Comparison of ENCODE assay signal across 16 cellular contexts in the genomic region with DNA sequence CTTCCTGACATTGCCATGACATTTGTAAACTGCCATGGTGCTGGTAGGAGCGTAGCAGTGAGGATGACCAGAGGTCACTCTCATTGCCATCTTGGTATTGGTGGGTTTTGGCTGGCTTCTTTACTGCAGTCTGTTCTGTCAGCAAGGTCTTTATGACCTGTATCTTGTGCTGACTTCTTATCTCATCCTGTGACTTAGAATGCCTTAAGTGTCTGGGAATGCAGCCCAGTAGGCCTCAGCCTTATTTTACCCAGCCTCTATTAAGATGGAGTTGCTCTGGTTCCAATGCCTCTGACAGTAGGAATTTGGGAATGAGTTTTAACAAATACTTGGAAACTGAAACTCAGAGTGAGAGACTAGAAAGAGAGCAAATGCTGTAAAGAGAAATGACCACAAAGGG. TPM values are rescaled to one million over a fixed set of nuclear protein-coding genes. Genes with fewer than 3 reads are reported as not detected.
DNase-seq lines count a peak whose midpoint lies in the region; ATAC-seq, FAIRE-seq and TF ChIP-seq lines count a peak whose summit lies in the region.
"Had no signal": no experiment of that assay in that cellular context is flagged by ENCODE, and none has a peak within 500 bp of the region (broad histone marks: within the 10 kb centered on the region; RNA-seq: fewer than 3 reads in every experiment).

No MANE protein-coding gene starts in this region.

- FAIRE-seq in D721Med (lab: Jason Lieb, UNC) = no peak
- FAIRE-seq: A549 had no signal

- intact Hi-C loops in right cardiac atrium (cut with DNase I) = no loop called here

- H3K18ac ChIP-seq in trophoblast cell (ENCODE audit: low read length) = no peak overlapping the region

- no peak overlapping the region for H4K12ac ChIP-seq in trophoblast cell (ENCODE audit: low read depth, low read length)

- H3K4me1 ChIP-seq in ACC112 (ENCODE audit: control insufficient read depth, insufficient read depth, low read length, unreplicated experiment) = peaks cover 9% of the 10 kb centered on the region
- peaks cover 3% of the 10 kb centered on the region for H3K4me1 ChIP-seq in right cardiac atrium (ENCODE audit: control insufficient read depth, insufficient read depth, low read length)
- H3K4me1 ChIP-seq in trophoblast cell (ENCODE audit: control insufficient read depth in 1 of 2, insufficient read depth in 2 of 2, low read length in 2 of 2) = peaks cover 7 to 13% of the 10 kb centered on the region in 2 experiments
- H3K4me1 ChIP-seq: A549 had no signal

- H3K14ac ChIP-seq in trophoblast cell (ENCODE audit: low read length) = no peak overlapping the region

- H3K27ac ChIP-seq in ACC112 (ENCODE audit: low read depth, low read length) (no peak overlapping the region), right cardiac atrium (ENCODE audit: low read length) (peak overlapping the region; percentile 42), trophoblast cell (ENCODE audit: low read depth, low read length) (peak overlapping the region; percentile 90)
- H3K27ac ChIP-seq: A549, GM23248 had no signal

- H2AK5ac ChIP-seq in trophoblast cell (ENCODE audit: low read length) = no peak overlapping the region

- H3K9me3 ChIP-seq in right cardiac atrium (ENCODE audit: control insufficient read depth, low read length) = no peaks in the 10 kb centered on the region
- H3K9me3 ChIP-seq in trophoblast cell (ENCODE audit: insufficient read depth, low read depth, low read length) = peaks cover 2% of the 10 kb centered on the region
- H3K9me3 ChIP-seq: A549 had no signal

- H3K4me3 ChIP-seq in ACC112 (ENCODE audit: low read depth, low read length) (no peak overlapping the region; the same call in 1 of the 2 replicates), right cardiac atrium (ENCODE audit: low read length) (no peak overlapping the region), trophoblast cell (ENCODE audit: low read depth, low read length) (no peak overlapping the region)
- H3K4me3 ChIP-seq: A549, GM23248 had no signal

- peak overlapping the region; percentile 99 for H2BK12ac ChIP-seq in trophoblast cell (ENCODE audit: low read length)

- H3K79me1 ChIP-seq in trophoblast cell (ENCODE audit: low read length) = peaks cover 19% of the 10 kb centered on the region

- WGBS in right cardiac atrium = 61% methylated on average over 1 of the region's 1 CpG
- WGBS in trophoblast cell (ENCODE audit: extremely low coverage, insufficient coverage, insufficient read length) = no CpG with 5 or more reads among the region's 1 CpG

- TF ChIP-seq CTCF in D721Med (IDR thresholded peaks at IDR 0.05; ENCODE audit: insufficient read depth, missing control alignments) = no peak

- H3K36me3 ChIP-seq in ACC112 (ENCODE audit: insufficient read depth, low read length) = no peaks in the 10 kb centered on the region
- no peaks in the 10 kb centered on the region for H3K36me3 ChIP-seq in trophoblast cell (ENCODE audit: control insufficient read depth in 1 of 2, insufficient read depth in 2 of 2, low read length in 2 of 2)

- H4K91ac ChIP-seq in trophoblast cell (ENCODE audit: low read depth, low read length) = no peak overlapping the region

- no peak overlapping the region for H3K4ac ChIP-seq in trophoblast cell (ENCODE audit: low read depth, low read length)

- peak overlapping the region; percentile 74 for H2AFZ ChIP-seq in ACC112 (ENCODE audit: low read length, unreplicated experiment)
- H2AFZ ChIP-seq in trophoblast cell (ENCODE audit: insufficient read depth, low read length, poor library complexity) = no peak overlapping the region
- H2AFZ ChIP-seq: GM23248 had no signal

- ATAC-seq in right cardiac atrium (no peak), HG03045 (IDR thresholded peaks at IDR 0.05; ENCODE audit: unreplicated experiment) (no peak)
- ATAC-seq: A549, PC-3 had no signal

- H2BK120ac ChIP-seq in trophoblast cell (ENCODE audit: insufficient read depth, low read length, poor library complexity) = peak overlapping the region; percentile 97

- no peaks in the 10 kb centered on the region for H3K27me3 ChIP-seq in ACC112 (ENCODE audit: insufficient read depth, low read length)
- H3K27me3 ChIP-seq in right cardiac atrium (ENCODE audit: control insufficient read depth, insufficient read depth) = no peaks in the 10 kb centered on the region
- no peaks in the 10 kb centered on the region for H3K27me3 ChIP-seq in trophoblast cell (ENCODE audit: insufficient read depth, low read length)

- no peak overlapping the region for H3K23ac ChIP-seq in trophoblast cell (ENCODE audit: low read length)

- no peak overlapping the region for H4K8ac ChIP-seq in trophoblast cell (ENCODE audit: low read depth, low read length)

- H3K4me2 ChIP-seq in trophoblast cell (ENCODE audit: low read length) = no peak overlapping the region
- H3K4me2 ChIP-seq: A549 had no signal

- no peak overlapping the region for H3K9ac ChIP-seq in trophoblast cell (ENCODE audit: low read length)
- H3K9ac ChIP-seq: GM23248 had no signal

- H3K79me2 ChIP-seq in ACC112 (ENCODE audit: control insufficient read depth, insufficient read depth, low read length, unreplicated experiment) (no peaks in the 10 kb centered on the region), trophoblast cell (ENCODE audit: control insufficient read depth, insufficient read depth, low read length, poor library complexity) (no peaks in the 10 kb centered on the region)

- DNase-seq in amniotic epithelial cell (ENCODE audit: low read depth) = peak; percentile 31
- peak in 1 of 3 donors; percentile 41 for DNase-seq in right cardiac atrium
- DNase-seq in trophoblast cell = peak; percentile 32 to 53
- no peak for DNase-seq in D721Med (ENCODE audit: insufficient read length, low spot score)
- DNase-seq in hepatic stellate cell (ENCODE audit: low spot score) = no peak
- no peak for DNase-seq in NCI-H1436 treated with DMSO at 0.1 percent for 48 hours (lab: John Stamatoyannopoulos, UW)
- DNase-seq: GM23248, HCEC 1CT, NCI-H1417, NCI-H1930, NCI-H2171, NCI-H748 treated with DMSO at 0.1 percent for 48 hours, PC-3 had no signal

- H2BK5ac ChIP-seq in trophoblast cell (ENCODE audit: low read depth, low read length, poor library complexity) = peak overlapping the region; percentile 84

RNA-seq across cellular contexts. Expression of a gene that starts 50.2 kb away (rescaled TPM):
- total RNA-seq in right cardiac atrium = 10 to 100 TPM in 3 of 4 donors, 1 to 10 TPM in 1; 8.1 to 15.1 (median 12.6) TPM
- 5.2 TPM for polyA plus RNA-seq in right cardiac atrium
- polyA plus RNA-seq in trophoblast cell (2013) = 150 and 156 TPM in 2 replicates

Comparison
In these comparisons a context has a peak if more than half of its experiments do, and no peak if none do; other contexts are left out.
1. DNase-seq: peak in amniotic epithelial cell (single experiment) and trophoblast cell (2 of 2); none in D721Med (single experiment), hepatic stellate cell (single experiment) and NCI-H1436 treated with DMSO at 0.1 percent for 48 hours (single experiment).